In the genomic region with DNA sequence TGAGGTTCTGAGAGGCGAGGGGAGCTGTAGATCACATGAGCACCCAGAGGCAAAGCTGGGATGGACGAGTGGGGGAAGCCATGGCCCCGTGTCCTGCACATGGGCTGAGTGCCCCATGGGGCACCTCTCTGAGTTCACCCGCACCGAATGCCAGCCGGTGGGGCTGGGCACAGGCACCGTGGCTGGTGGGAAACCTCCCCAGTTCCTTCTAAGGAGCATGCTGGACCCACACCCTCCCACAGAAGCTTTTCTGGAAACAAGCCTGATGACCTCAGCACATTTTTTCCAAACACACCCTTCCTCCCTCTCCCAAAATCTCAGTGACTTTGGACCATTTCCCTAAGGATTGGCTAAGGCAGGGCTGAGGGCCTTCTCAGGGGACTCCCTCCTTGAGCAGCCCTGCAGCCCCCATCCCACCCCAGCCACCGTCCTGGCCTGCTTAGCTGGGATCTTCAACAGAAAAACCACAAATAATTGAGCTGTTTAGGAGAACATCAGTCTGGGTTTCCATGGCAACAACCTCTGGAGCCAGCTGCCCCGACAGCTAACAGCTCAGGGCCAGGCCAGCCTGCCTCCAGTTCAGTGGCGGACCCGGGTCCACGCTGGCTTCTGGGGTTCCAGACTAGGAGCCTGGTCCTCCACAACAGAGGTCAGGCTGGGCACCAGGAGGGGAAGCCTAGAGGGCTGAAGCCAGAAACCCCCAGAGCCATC, we compare ENCODE assay signal across 14 cellular contexts.
A peak's percentile ranks its signal among the peaks of the same experiment; 100 is the strongest.
DNase-seq lines count a peak whose midpoint lies in the region; ATAC-seq, FAIRE-seq and TF ChIP-seq lines count a peak whose summit lies in the region.
"Had no signal": no experiment of that assay in that cellular context is flagged by ENCODE, and none has a peak within 500 bp of the region (broad histone marks: within the 10 kb centered on the region; RNA-seq: fewer than 3 reads in every experiment).

No MANE protein-coding gene starts in this region.

- H3K27ac Mint-ChIP-seq in nephron progenitor cell: no peak overlapping the region

- H3K4me3 ChIP-seq in fibroblast of mammary gland (ENCODE audit: control insufficient read depth, low read depth, low read length): no peak overlapping the region
- H3K4me3 ChIP-seq: Peyer's patch had no signal

- TF ChIP-seq CTCF in fibroblast of mammary gland (conservative IDR thresholded peaks at IDR 0.05; ENCODE audit: control insufficient read depth, insufficient read depth, low read depth, low read length) (no peak), nephron progenitor cell (IDR thresholded peaks at IDR 0.05) (no peak)

- H3K9me3 Mint-ChIP-seq in nephron progenitor cell: peaks cover 21% of the 10 kb centered on the region

- H3K27me3 Mint-ChIP-seq in nephron progenitor cell (ENCODE audit: low read depth, poor library complexity): peaks cover 13% of the 10 kb centered on the region

- FAIRE-seq in HTR-8/SVneo (lab: Jason Lieb, UNC): no peak

- no peak for ATAC-seq in HG03135 (IDR thresholded peaks at IDR 0.05; ENCODE audit: unreplicated experiment)
- ATAC-seq: stimulated activated naive CD8-positive, alpha-beta T cell treated with anti-CD3 and anti-CD28 coated beads, Interleukin-15, Interleukin-2, amounts not matched to agents 100 U/mL and 50 U/mL, for 24 hours had no signal

- DNase-seq in AG08396 (ENCODE audit: low spot score) (peak; percentile 85), NCI-H2227 treated with DMSO at 0.1 percent for 48 hours (lab: John Stamatoyannopoulos, UW) (peak; percentile 43), fibroblast of mammary gland (ENCODE audit: low read depth) (peak; percentile 79), nephron progenitor cell (peak; percentile 36), activated gamma-delta T cell (lab: John Stamatoyannopoulos, UW) (no peak), NCI-H1092 treated with DMSO at 0.1 percent for 48 hours (lab: John Stamatoyannopoulos, UW) (no peak), HTR-8/SVneo (ENCODE audit: insufficient read length, low spot score) (no peak)
- DNase-seq: activated CD4-positive, CD25-positive, alpha-beta regulatory T cell treated with anti-CD3 and anti-CD28 coated beads, Interleukin-2, amount 50 U/mL, for 72 hours; activated naive CD4-positive, alpha-beta T cell treated with Interleukin-2 at 50 U/mL for 16 hours; NCI-H1105; Peyer's patch; stimulated activated naive CD8-positive, alpha-beta T cell treated with anti-CD3 and anti-CD28 coated beads, Interleukin-15, Interleukin-2, amounts not matched to agents 100 U/mL and 50 U/mL, for 24 hours had no signal

- no peaks in the 10 kb centered on the region for H3K36me3 Mint-ChIP-seq in nephron progenitor cell (ENCODE audit: low read depth)

- H3K4me3 Mint-ChIP-seq in nephron progenitor cell: no peak overlapping the region
- H3K4me3 Mint-ChIP-seq: CD4-positive, alpha-beta memory T cell had no signal

- peaks cover 13% of the 10 kb centered on the region for H3K4me1 Mint-ChIP-seq in nephron progenitor cell
- H3K4me1 Mint-ChIP-seq: CD4-positive, alpha-beta memory T cell had no signal

Comparison
In these comparisons a context has a peak if more than half of its experiments do, and no peak if none do; other contexts are left out.
1. DNase-seq: peak in AG08396 (single experiment), NCI-H2227 treated with DMSO at 0.1 percent for 48 hours (single experiment), fibroblast of mammary gland (single experiment) and nephron progenitor cell (single experiment); none in activated gamma-delta T cell (single experiment), NCI-H1092 treated with DMSO at 0.1 percent for 48 hours (single experiment) and HTR-8/SVneo (single experiment).